In genomic region chr7:98294798-98295382, GRCh38 we compare ENCODE assay signal across 8 cellular contexts. TPM values are rescaled to one million over a fixed set of nuclear protein-coding genes. Genes with fewer than 3 reads are reported as not detected.
DNase-seq lines count a peak whose midpoint lies in the region; ATAC-seq and TF ChIP-seq lines count a peak whose summit lies in the region.

No MANE protein-coding gene starts in this region.

- no peak for TF ChIP-seq EP300 in transverse colon (IDR thresholded peaks at IDR 0.05; ENCODE audit: low read depth)

- H3K4me1 ChIP-seq in body of pancreas: peaks cover 19% of the 10 kb centered on the region
- peaks cover 0 to 5% (median 0%) of the 10 kb centered on the region in 4 donors for H3K4me1 ChIP-seq in transverse colon

- intact Hi-C loops in body of pancreas (cut with DNase I): loop anchor here (5.0 to 10.0 kb wide), 2 partner anchors 107 to 560 kb away; partner anchors contain the start of gene BAIAP2L1
- intact Hi-C loops in transverse colon (cut with DNase I; ENCODE audit: low total_unique reads): no loop called here

- H3K4me3 ChIP-seq in AG04449 (ENCODE audit: low read depth, low read length) (no peak overlapping the region), body of pancreas (no peak overlapping the region), transverse colon (no peak overlapping the region)

- TF ChIP-seq POLR2A in body of pancreas (IDR thresholded peaks at IDR 0.05) (no peak), transverse colon (IDR thresholded peaks at IDR 0.05) (no peak)

- POLR2A ChIA-PET in AG04449 (lab: Yijun Ruan, JAX): interaction anchor here (1.0 kb wide), 1 partner anchor 9 kb away, joined by 3 read pairs; no protein-coding TSS in a partner anchor

- TF ChIP-seq CTCF in AG04449 (IDR thresholded peaks at IDR 0.05; ENCODE audit: insufficient read depth, low read length, missing control alignments): peak; percentile 80
- TF ChIP-seq CTCF in GM12872 (IDR thresholded peaks at IDR 0.05; ENCODE audit: insufficient read depth, low read depth, low read length): peak; percentile 63
- TF ChIP-seq CTCF in body of pancreas (IDR thresholded peaks at IDR 0.05): peak; percentile 50 to 90 (median 71)
- peak; percentile 40 to 76 (median 55) for TF ChIP-seq CTCF in transverse colon (IDR thresholded peaks at IDR 0.05)

- DNase-seq in AG04449 (ENCODE audit: low read depth, low spot score): no peak
- DNase-seq in NCI-H82 treated with DMSO at 0.1 percent for 48 hours (lab: John Stamatoyannopoulos, UW; ENCODE audit: unreplicated experiment): peak; percentile 7
- peak; percentile 76 to 88 (median 79) for DNase-seq in body of pancreas
- peak; percentile 64 for DNase-seq in transverse colon

- in situ Hi-C loops in transverse colon (cut with MboI; ENCODE audit: low pct_ligation_motif_present in 1 of 4, low pct_unique_long_range_greater_than_20kb in 1 of 4, low sequenced_read_pairs in 3 of 4): loop anchor here in 3 of 4 donors (10.0 to 25.0 kb wide), 2 partner anchors 110 to 117 kb away; partner anchors contain the start of gene BAIAP2L1 (in 3 of the 3)

- CTCF ChIA-PET in AG04449 (lab: Yijun Ruan, JAX): interaction anchor here (0.7 to 4.3 kb wide), 22 partner anchors 9 to 546 kb away, joined by 3 to 57 read pairs (median 5); partner anchors contain the start of gene BAIAP2L1

- H3K27me3 ChIP-seq in body of pancreas: no peaks in the 10 kb centered on the region
- H3K27me3 ChIP-seq in layer of hippocampus (ENCODE audit: control insufficient read depth, insufficient read depth, low read length): no peaks in the 10 kb centered on the region
- H3K27me3 ChIP-seq in transverse colon: no peaks in the 10 kb centered on the region

- WGBS in body of pancreas, 2 donors: 17 to 29% methylated on average over 6 to 14 of the region's 14 CpGs
- WGBS in transverse colon (ENCODE audit: low coverage in 1 of 2), 2 donors: 51% methylated on average over 14 of the region's 14 CpGs; no CpG with 5 or more reads in 1 of the 2 donors

- peak; percentile 78 for ATAC-seq in HG03432 (IDR thresholded peaks at IDR 0.05; ENCODE audit: unreplicated experiment)
- ATAC-seq in body of pancreas: peak; percentile 85
- ATAC-seq in HG03097 (IDR thresholded peaks at IDR 0.05; ENCODE audit: low FRiP score, unreplicated experiment): no peak

- H3K9me3 ChIP-seq in body of pancreas: no peaks in the 10 kb centered on the region
- no peaks in the 10 kb centered on the region for H3K9me3 ChIP-seq in transverse colon

- H3K36me3 ChIP-seq in body of pancreas (replicated peaks in 1 of 2; ENCODE audit: insufficient read depth in 1 of 2, low read depth in 2 of 2): peaks cover 12% of the 10 kb centered on the region in 2 donors
- H3K36me3 ChIP-seq in transverse colon: peaks cover 0 to 28% (median 10%) of the 10 kb centered on the region in 4 donors

- H3K27ac ChIP-seq in body of pancreas (peak overlapping the region in 3 of 4 donors; percentile 4 to 52 (median 27)), layer of hippocampus (ENCODE audit: low read depth, low read length) (peak overlapping the region; percentile 30), transverse colon (peak overlapping the region in 1 of 4 donors; percentile 1)

RNA-seq across cellular contexts. Expression of gene BRI3, which starts 13.4 kb away (rescaled TPM):
- total RNA-seq in body of pancreas: 10 to 100 TPM; 29.0 to 44.9 TPM
- total RNA-seq in transverse colon: 10 to 100 TPM in 3 of 4 donors, 1 to 10 TPM in 1; 9.8 to 87.5 (median 51.5) TPM

RNA-seq across cellular contexts. Expression of gene TECPR1, which starts 42.9 kb away (rescaled TPM):
- total RNA-seq in body of pancreas (10 to 100 TPM; 19.7 to 28.3 TPM), transverse colon (10 to 100 TPM; 23.1 to 43.0 (median 28.8) TPM)
